ENCODE assay signal across 32 cellular contexts in the genomic region with DNA sequence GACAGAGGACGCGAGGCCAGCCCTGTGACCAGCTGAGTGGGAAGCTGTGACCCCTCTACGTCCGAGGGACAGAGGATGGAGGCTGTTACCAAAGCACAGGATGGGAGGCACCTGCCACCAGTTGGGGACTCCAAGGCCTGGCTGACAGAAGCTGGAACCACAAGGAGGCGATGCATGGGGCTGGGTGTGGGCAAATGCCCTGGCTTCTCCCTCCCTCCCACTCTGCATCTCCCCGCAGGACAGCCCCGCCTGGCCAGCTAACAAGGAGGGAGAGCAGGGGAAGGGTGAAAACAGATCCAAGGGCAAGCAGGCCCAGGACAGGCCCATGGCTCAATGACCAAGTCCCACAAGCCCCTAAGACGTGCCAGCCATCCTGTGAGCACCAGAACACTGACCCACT. TPM values are rescaled to one million over a fixed set of nuclear protein-coding genes. Genes with fewer than 3 reads are reported as not detected.
A peak's percentile ranks its signal among the peaks of the same experiment; 100 is the strongest.
DNase-seq lines count a peak whose midpoint lies in the region; ATAC-seq and TF ChIP-seq lines count a peak whose summit lies in the region.
"Had no signal": no experiment of that assay in that cellular context is flagged by ENCODE, and none has a peak within 500 bp of the region (broad histone marks: within the 10 kb centered on the region; RNA-seq: fewer than 3 reads in every experiment).

No MANE protein-coding gene starts in this region.

- H3K9me3 ChIP-seq in heart right ventricle (no peaks in the 10 kb centered on the region), right atrium auricular region (no peaks in the 10 kb centered on the region), trophoblast cell (ENCODE audit: insufficient read depth, low read depth, low read length) (no peaks in the 10 kb centered on the region)
- H3K9me3 ChIP-seq: A549, body of pancreas, MG63, ovary, upper lobe of left lung had no signal

- no peak overlapping the region for H4K91ac ChIP-seq in trophoblast cell (ENCODE audit: low read depth, low read length)

- no peak overlapping the region for H3K4ac ChIP-seq in trophoblast cell (ENCODE audit: low read depth, low read length)

- no peaks in the 10 kb centered on the region for H3K79me2 ChIP-seq in trophoblast cell (ENCODE audit: control insufficient read depth, insufficient read depth, low read length, poor library complexity)

- H3K14ac ChIP-seq in trophoblast cell (ENCODE audit: low read length), result no peak overlapping the region

- H2BK12ac ChIP-seq in trophoblast cell (ENCODE audit: low read length), result no peak overlapping the region

- H3K4me2 ChIP-seq in trophoblast cell (ENCODE audit: low read length), result no peak overlapping the region
- H3K4me2 ChIP-seq: A549, GM23338 had no signal

- no peak overlapping the region for H3K18ac ChIP-seq in trophoblast cell (ENCODE audit: low read length)

- H3K4me3 ChIP-seq in heart right ventricle (no peak overlapping the region), right atrium auricular region (no peak overlapping the region), trophoblast cell (ENCODE audit: low read depth, low read length) (peak overlapping the region; percentile 17)
- H3K4me3 ChIP-seq: A549, body of pancreas, GM23338, MG63, ovary, upper lobe of left lung had no signal

- H3K4me1 ChIP-seq in heart right ventricle, result peaks cover 0 to 32% (median 9%) of the 10 kb centered on the region in 9 donors
- H3K4me1 ChIP-seq in right atrium auricular region, result peaks cover 0 to 28% of the 10 kb centered on the region in 2 donors
- H3K4me1 ChIP-seq in trophoblast cell (ENCODE audit: control insufficient read depth in 1 of 2, insufficient read depth in 2 of 2, low read length in 2 of 2), result no peaks in the 10 kb centered on the region
- H3K4me1 ChIP-seq: upper lobe of left lung had no signal

- no peak overlapping the region for H2AFZ ChIP-seq in trophoblast cell (ENCODE audit: insufficient read depth, low read length, poor library complexity)
- H2AFZ ChIP-seq: GM23338 had no signal

- no peak overlapping the region for H3K23ac ChIP-seq in trophoblast cell (ENCODE audit: low read length)

- TF ChIP-seq CTCF in heart right ventricle (IDR thresholded peaks at IDR 0.05) (no peak), right atrium auricular region (IDR thresholded peaks at IDR 0.05) (no peak)

- no peak overlapping the region for H2BK5ac ChIP-seq in trophoblast cell (ENCODE audit: low read depth, low read length, poor library complexity)

- intact Hi-C loops in heart right ventricle (cut with DNase I), result no loop called here

- H3K27ac ChIP-seq in heart right ventricle, result peak overlapping the region in 4 of 10 donors; percentile 7 to 30 (median 24)
- H3K27ac ChIP-seq in right atrium auricular region, result peak overlapping the region in 1 of 2 donors; percentile 26
- no peak overlapping the region for H3K27ac ChIP-seq in trophoblast cell (ENCODE audit: low read depth, low read length)
- H3K27ac ChIP-seq in caudate nucleus (ENCODE audit: low read depth, low read length), result no peak overlapping the region
- H3K27ac ChIP-seq: A549, HL-60, ovary, upper lobe of left lung had no signal

- H2BK120ac ChIP-seq in trophoblast cell (ENCODE audit: insufficient read depth, low read length, poor library complexity), result no peak overlapping the region

- H3K9ac ChIP-seq in trophoblast cell (ENCODE audit: low read length), result no peak overlapping the region

- no peaks in the 10 kb centered on the region for H3K79me1 ChIP-seq in trophoblast cell (ENCODE audit: low read length)

- H3K36me3 ChIP-seq in heart right ventricle, result peaks cover 0 to 54% (median 32%) of the 10 kb centered on the region in 9 donors
- H3K36me3 ChIP-seq in right atrium auricular region, result peaks cover 27% of the 10 kb centered on the region
- peaks cover 31 to 34% of the 10 kb centered on the region in 2 experiments for H3K36me3 ChIP-seq in trophoblast cell (ENCODE audit: control insufficient read depth in 1 of 2, insufficient read depth in 2 of 2, low read length in 2 of 2)
- H3K36me3 ChIP-seq: ovary had no signal

- ATAC-seq in heart right ventricle (peak in 5 of 8 donors; percentile 4 to 17 (median 9)), esophagus mucosa (peak; percentile 7), GM18520 (IDR thresholded peaks at IDR 0.05; ENCODE audit: unreplicated experiment) (no peak), GM21381 (IDR thresholded peaks at IDR 0.05; ENCODE audit: unreplicated experiment) (no peak)
- ATAC-seq: activated CD4-positive, alpha-beta T cell treated with anti-CD3 and anti-CD28 coated beads for 36 hours; activated CD8-positive, alpha-beta T cell treated with anti-CD3 and anti-CD28 coated beads for 36 hours; activated T-helper 17 cell treated with anti-CD3 and anti-CD28 coated beads, Interleukin-2, amount 50 U/mL, for 72 hours; GM23338; left colon had no signal

- H2AK5ac ChIP-seq in trophoblast cell (ENCODE audit: low read length), result no peak overlapping the region

- no peaks in the 10 kb centered on the region for H3K27me3 ChIP-seq in heart right ventricle
- H3K27me3 ChIP-seq in right atrium auricular region, result no peaks in the 10 kb centered on the region
- no peaks in the 10 kb centered on the region for H3K27me3 ChIP-seq in trophoblast cell (ENCODE audit: insufficient read depth, low read length)
- H3K27me3 ChIP-seq: body of pancreas, MG63, ovary, upper lobe of left lung had no signal

- no peak overlapping the region for H4K12ac ChIP-seq in trophoblast cell (ENCODE audit: low read depth, low read length)

- H4K8ac ChIP-seq in trophoblast cell (ENCODE audit: low read depth, low read length), result no peak overlapping the region

- WGBS in heart right ventricle, 2 donors, result 92% methylated on average over 8 of the region's 8 CpGs
- no CpG with 5 or more reads among the region's 8 CpGs for whole genome bisulfite sequencing in trophoblast cell (ENCODE audit: extremely low coverage, insufficient coverage, insufficient read length)

- DNase-seq in heart right ventricle (no peak), right atrium auricular region (ENCODE audit: low spot score) (no peak), trophoblast cell (no peak), NCI-H2029 (lab: John Stamatoyannopoulos, UW) (no peak), caudate nucleus (lab: John Stamatoyannopoulos, UW) (no peak)
- DNase-seq: activated CD4-positive, alpha-beta T cell treated with anti-CD3 and anti-CD28 coated beads for 36 hours; activated CD8-positive, alpha-beta memory T cell treated with anti-CD3 and anti-CD28 coated beads, Interleukin-2, amount 50 U/mL, for 48 hours; activated CD8-positive, alpha-beta T cell treated with anti-CD3 and anti-CD28 coated beads for 36 hours; activated naive CD4-positive, alpha-beta T cell treated with anti-CD3 and anti-CD28 coated beads, Interleukin-2, amount 50 U/mL, for 16 hours; CD4-positive, CD25-positive, alpha-beta regulatory T cell; hypothalamus; KG1; left colon; mesenchymal stem cell; NCI-H1105; NCI-H187 treated with DMSO at 0.1 percent for 48 hours; NCI-H524 treated with DMSO at 0.1 percent for 48 hours; nephron progenitor cell; NK-92 treated with Interleukin-12 subunit alpha and Interleukin-12 subunit beta, amount 100 ng/mL, for 24 hours; ovary; SW 1271 had no signal

RNA-seq across cellular contexts. Expression of gene AKT2, which starts 28.6 kb away (rescaled TPM):
- total RNA-seq in heart right ventricle, result 100 to 1,000 TPM; 117 to 147 (median 127) TPM
- polyA plus RNA-seq in heart right ventricle, result 10 to 100 TPM; 56.7 to 57.6 TPM
- total RNA-seq in right atrium auricular region, result 10 to 100 TPM; 63.3 to 76.7 TPM
- total RNA-seq in esophagus mucosa, result 96.0 TPM
- polyA plus RNA-seq in trophoblast cell (2013), result 118 and 120 TPM in 2 replicates

RNA-seq across cellular contexts. Expression of gene CCNP, which starts 30.0 kb away (rescaled TPM):
- not detected for total RNA-seq in heart right ventricle
- polyA plus RNA-seq in heart right ventricle, result under 1 TPM; 0.04 to 0.15 TPM
- not detected for total RNA-seq in right atrium auricular region
- not detected for total RNA-seq in esophagus mucosa
- polyA plus RNA-seq in trophoblast cell (2013), result 0.46 and 0.49 TPM in 2 replicates
- total RNA-seq: activated CD8-positive, alpha-beta T cell treated with anti-CD3 and anti-CD28 coated beads for 36 hours; body of pancreas; endothelial cell of umbilical vein had no signal
- polyA plus RNA-seq: endothelial cell of umbilical vein had no signal

RNA-seq across cellular contexts. Expression of gene TTC9B, which starts 38.3 kb away (rescaled TPM):
- total RNA-seq in heart right ventricle (not detected), right atrium auricular region (not detected), esophagus mucosa (not detected)
- not detected for polyA plus RNA-seq in heart right ventricle
- not detected in 2 replicates for polyA plus RNA-seq in trophoblast cell (2013)
- total RNA-seq: activated CD4-positive, alpha-beta T cell treated with anti-CD3 and anti-CD28 coated beads for 36 hours; activated CD8-positive, alpha-beta T cell treated with anti-CD3 and anti-CD28 coated beads for 36 hours; body of pancreas; CD4-positive, CD25-positive, alpha-beta regulatory T cell; endothelial cell of umbilical vein; ovary; upper lobe of left lung had no signal
- polyA plus RNA-seq: A549; CD4-positive, CD25-positive, alpha-beta regulatory T cell; endothelial cell of umbilical vein; ovary had no signal

Comparison
In these comparisons a context has a peak if more than half of its experiments do, and no peak if none do; other contexts are left out.
1. ATAC-seq: peak in heart right ventricle (5 of 8) and esophagus mucosa (single experiment); none in GM18520 (single experiment) and GM21381 (single experiment).